ENCODE assay signal across 1 cellular context in genomic region chr6:11848252-11848651, GRCh38.
TF ChIP-seq lines count a peak whose summit lies in the region.

No MANE protein-coding gene starts in this region.

TF ChIP-seq in SK-N-SH, 30 proteins besides CTCF, POLR2A, EP300 and RAD21:
- no peak for TF ChIP-seq REST (IDR thresholded peaks at IDR 0.05; ENCODE audit: low read depth, low read length)
- TF ChIP-seq MEF2A (IDR thresholded peaks at IDR 0.05; ENCODE audit: borderline replicate concordance, low read depth), result no peak
- TF ChIP-seq USF1 (IDR thresholded peaks at IDR 0.05; ENCODE audit: borderline replicate concordance, low read depth), result no peak
- TF ChIP-seq USF2 (IDR thresholded peaks at IDR 0.05; ENCODE audit: borderline replicate concordance, low read depth, low read length), result no peak
- TF ChIP-seq ZBTB33 (IDR thresholded peaks at IDR 0.05; ENCODE audit: borderline replicate concordance, low read depth), result no peak
- TF ChIP-seq PBX3 (IDR thresholded peaks at IDR 0.05), result peak; percentile 34
- TF ChIP-seq POLR2AphosphoS5 (IDR thresholded peaks at IDR 0.05; ENCODE audit: low read depth, low read length), result no peak
- no peak for TF ChIP-seq NRF1 (IDR thresholded peaks at IDR 0.05; ENCODE audit: low read depth, low read length)
- no peak for TF ChIP-seq CHD2 (IDR thresholded peaks at IDR 0.05; ENCODE audit: low read length, partially characterized antibody)
- TF ChIP-seq TAF1 (IDR thresholded peaks at IDR 0.05; ENCODE audit: borderline replicate concordance, low read depth, low read length), result no peak
- TF ChIP-seq FOXM1 (IDR thresholded peaks at IDR 0.05; ENCODE audit: low read depth), result no peak
- TF ChIP-seq TEAD4 (IDR thresholded peaks at IDR 0.05; ENCODE audit: borderline replicate concordance, insufficient read depth), result no peak
- TF ChIP-seq GABPA (IDR thresholded peaks at IDR 0.05; ENCODE audit: low read depth), result no peak
- no peak for TF ChIP-seq ELF1 (IDR thresholded peaks at IDR 0.05)
- peak; percentile 11; the same call in 1 of the 2 replicates for TF ChIP-seq TCF12 (IDR thresholded peaks at IDR 0.05)
TF ChIP-seq in SK-N-SH: peak in this region for 2.
